In the genomic region with DNA sequence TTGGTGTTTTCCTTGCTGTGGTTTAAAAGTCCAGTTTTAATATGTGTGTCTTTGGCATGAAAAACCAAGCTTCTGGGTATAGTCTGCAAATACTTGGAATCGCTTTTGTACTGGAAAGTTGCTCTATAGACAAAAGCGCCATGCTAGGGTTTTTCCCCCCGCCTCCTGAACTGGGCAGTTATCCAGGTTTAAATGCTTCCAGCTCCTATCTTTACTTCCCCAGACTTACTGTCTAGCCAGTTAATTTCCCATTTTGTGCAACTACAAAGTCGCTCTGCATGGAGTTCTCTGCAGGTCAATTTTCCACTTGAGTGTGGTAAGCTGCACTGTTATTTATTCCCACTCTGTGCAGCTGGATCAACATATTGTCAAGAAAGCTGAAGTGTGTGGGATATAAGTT, we compare ENCODE assay signal across 12 cellular contexts. TPM values are rescaled to one million over a fixed set of nuclear protein-coding genes. Genes with fewer than 3 reads are reported as not detected.
DNase-seq lines count a peak whose midpoint lies in the region; ATAC-seq, FAIRE-seq and TF ChIP-seq lines count a peak whose summit lies in the region.
"Had no signal": no experiment of that assay in that cellular context is flagged by ENCODE, and none has a peak within 500 bp of the region (broad histone marks: within the 10 kb centered on the region; RNA-seq: fewer than 3 reads in every experiment).

No MANE protein-coding gene starts in this region.

- peaks cover 11 to 20% of the 10 kb centered on the region in 2 donors for H3K4me1 ChIP-seq in lung (ENCODE audit: control insufficient read depth in 2 of 2, insufficient read depth in 2 of 2, low read length in 2 of 2)
- H3K4me1 ChIP-seq in upper lobe of left lung, result peaks cover 9 to 44% (median 34%) of the 10 kb centered on the region in 4 donors

- TF ChIP-seq EP300 in upper lobe of left lung (IDR thresholded peaks at IDR 0.05), result no peak

- FAIRE-seq in GM12891 (lab: Jason Lieb, UNC), result no peak

- no peak for TF ChIP-seq CTCF in astrocyte of the cerebellum (IDR thresholded peaks at IDR 0.05; ENCODE audit: low read depth, low read length, missing control alignments)
- no peak for TF ChIP-seq CTCF in lung (IDR thresholded peaks at IDR 0.05; ENCODE audit: control extremely low read depth, extremely low read depth)
- TF ChIP-seq CTCF in upper lobe of left lung (IDR thresholded peaks at IDR 0.05), result no peak

- WGBS in lung, 2 donors, result 57 to 73% methylated on average over 4 of the region's 4 CpGs
- 42 to 48% methylated on average over 4 of the region's 4 CpGs for WGBS in upper lobe of left lung, 2 donors

- H3K9me3 ChIP-seq in lung (ENCODE audit: control insufficient read depth in 2 of 2, insufficient read depth in 1 of 2, low read length in 1 of 2) (no peaks in the 10 kb centered on the region), upper lobe of left lung (no peaks in the 10 kb centered on the region)

- H3K4me3 ChIP-seq in astrocyte of the cerebellum (ENCODE audit: low read depth, low read length) (no peak overlapping the region), lung (no peak overlapping the region), upper lobe of left lung (no peak overlapping the region)

- DNase-seq in DMS 273 (lab: John Stamatoyannopoulos, UW; ENCODE audit: unreplicated experiment) (peak; percentile 52), NCI-H2029 treated with DMSO at 0.1 percent for 48 hours (lab: John Stamatoyannopoulos, UW) (peak; percentile 95), astrocyte of the cerebellum (ENCODE audit: low read depth) (peak; percentile 72), lung (ENCODE audit: low spot score) (no peak), occipital lobe (lab: John Stamatoyannopoulos, UW) (no peak), upper lobe of left lung (no peak), GM12891 (ENCODE audit: insufficient read length, low spot score) (no peak)
- DNase-seq: activated CD4-positive, CD25-positive, alpha-beta regulatory T cell treated with anti-CD3 and anti-CD28 coated beads, Interleukin-2, amount 50 U/mL, for 72 hours; activated effector memory CD4-positive, alpha-beta T cell treated with Interleukin-2 at 50 U/mL for 16 hours; cortex of kidney had no signal

- H3K36me3 ChIP-seq in lung (ENCODE audit: control insufficient read depth in 2 of 2, insufficient read depth in 2 of 2, low read length in 2 of 2) (no peaks in the 10 kb centered on the region), upper lobe of left lung (no peaks in the 10 kb centered on the region)

- in situ Hi-C loops in astrocyte of the cerebellum (cut with HindIII; ENCODE audit: low sequenced_read_pairs), result no loop called here

- H3K27ac ChIP-seq in lung (ENCODE audit: low read depth in 1 of 2, low read length in 1 of 2) (no peak overlapping the region), upper lobe of left lung (no peak overlapping the region)

- TF ChIP-seq POLR2A in upper lobe of left lung (IDR thresholded peaks at IDR 0.05), result no peak
- no peak for TF ChIP-seq POLR2A in GM12891 (IDR thresholded peaks at IDR 0.05; ENCODE audit: low read depth, low read length)

- H3K27me3 ChIP-seq in lung (ENCODE audit: control insufficient read depth, insufficient read depth) (no peaks in the 10 kb centered on the region), upper lobe of left lung (peaks cover 0 to 9% (median 3%) of the 10 kb centered on the region in 4 donors)

- ATAC-seq in lung (ENCODE audit: insufficient read depth, low FRiP score) (peak; percentile 1), upper lobe of left lung (ENCODE audit: low FRiP score in 2 of 2) (no peak), GM18498 (IDR thresholded peaks at IDR 0.05; ENCODE audit: unreplicated experiment) (no peak)

TF ChIP-seq in GM12891, 5 proteins besides CTCF, POLR2A, EP300 and RAD21:
- TF ChIP-seq POLR2AphosphoS5 (IDR thresholded peaks at IDR 0.05; ENCODE audit: low read depth, low read length) (no peak), PAX5 (IDR thresholded peaks at IDR 0.05; ENCODE audit: insufficient read depth, low read length, severe bottlenecking) (no peak), SPI1 (IDR thresholded peaks at IDR 0.05; ENCODE audit: low read depth, low read length) (no peak), TAF1 (IDR thresholded peaks at IDR 0.05; ENCODE audit: low read depth, low read length) (no peak), POU2F2 (IDR thresholded peaks at IDR 0.05; ENCODE audit: low read depth, low read length) (no peak)

RNA-seq across cellular contexts. Expression of a gene that starts 2.7 kb away (rescaled TPM):
- total RNA-seq in lung (1 to 10 TPM; 1.0 to 5.7 TPM), occipital lobe (31.7 TPM), upper lobe of left lung (1 to 10 TPM in 2 of 6 donors, under 1 TPM in 1, not detected in 3; 0.30 to 2.1 (median 1.6) TPM)
- 1 to 10 TPM; 1.3 to 2.0 TPM for polyA plus RNA-seq in lung
- not detected for polyA plus RNA-seq in GM12891 (2012; ENCODE audit: low read depth, missing spikeins)
- polyA plus RNA-seq: CD14-positive monocyte had no signal

Comparison
In these comparisons a context has a peak if more than half of its experiments do, and no peak if none do; other contexts are left out.
1. DNase-seq: peak in DMS 273 (single experiment), NCI-H2029 treated with DMSO at 0.1 percent for 48 hours (single experiment) and astrocyte of the cerebellum (single experiment); none in lung (single experiment), occipital lobe (single experiment), upper lobe of left lung (0 of 2) and GM12891 (single experiment).